10 cellular contexts compared by ENCODE assay signal in the genomic region with DNA sequence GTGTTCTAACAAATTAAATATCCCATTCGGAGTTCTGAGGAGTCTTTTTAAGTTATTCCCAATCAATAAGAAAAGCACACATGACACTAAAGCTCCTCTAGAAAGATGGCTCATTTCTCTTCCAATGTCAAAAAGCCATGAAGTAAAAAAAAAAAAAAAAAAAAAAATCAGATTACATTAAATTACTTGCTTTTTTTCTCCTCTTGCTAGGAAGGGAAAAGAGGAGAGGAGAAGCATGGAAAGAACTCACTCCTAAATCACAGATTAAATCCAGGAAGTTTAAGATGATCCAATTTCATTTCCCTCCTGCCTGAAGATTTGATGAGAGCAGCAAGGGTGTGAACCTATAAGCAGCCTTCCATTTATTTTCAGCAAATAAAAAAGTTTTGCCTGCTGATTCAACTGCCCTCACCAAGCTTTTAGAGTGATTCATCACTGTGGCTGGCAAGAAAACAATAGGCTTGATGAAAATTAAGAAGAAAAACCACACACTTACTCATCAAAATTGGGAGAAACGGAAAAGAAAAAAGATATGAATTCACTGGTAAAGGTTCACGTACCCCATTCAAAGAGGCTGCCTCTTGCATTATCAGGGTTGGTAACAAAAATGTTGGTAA. TPM values are rescaled to one million over a fixed set of nuclear protein-coding genes. Genes with fewer than 3 reads are reported as not detected.
A peak's percentile ranks its signal among the peaks of the same experiment; 100 is the strongest.
DNase-seq lines count a peak whose midpoint lies in the region; ATAC-seq, FAIRE-seq and TF ChIP-seq lines count a peak whose summit lies in the region.
"Had no signal": no experiment of that assay in that cellular context is flagged by ENCODE, and none has a peak within 500 bp of the region (broad histone marks: within the 10 kb centered on the region; RNA-seq: fewer than 3 reads in every experiment).

No MANE protein-coding gene starts in this region.

- ATAC-seq in GM23338: no peak
- no peak for ATAC-seq in HG03135 (IDR thresholded peaks at IDR 0.05; ENCODE audit: unreplicated experiment)

- H3K27me3 ChIP-seq in GM23338 (ENCODE audit: insufficient read depth) (no peaks in the 10 kb centered on the region), PC-9 (ENCODE audit: insufficient read depth, low read depth) (no peaks in the 10 kb centered on the region), endothelial cell of umbilical vein (ENCODE audit: control insufficient read depth in 2 of 2, insufficient read depth in 2 of 2, low read length in 2 of 2) (no peaks in the 10 kb centered on the region)
- H3K27me3 ChIP-seq: adrenal gland had no signal

- no peak for DNase-seq in GM23338 (ENCODE audit: low spot score)
- DNase-seq in PC-9: peak; percentile 70 to 98
- peak; percentile 93 for DNase-seq in endothelial cell of umbilical vein (ENCODE audit: low read depth, low spot score)
- peak; percentile 88 for DNase-seq in skeletal muscle cell (ENCODE audit: low read depth)
- DNase-seq in NCI-H1417 treated with DMSO at 0.1 percent for 48 hours (lab: John Stamatoyannopoulos, UW): no peak
- DNase-seq in DMS79 treated with DMSO at 0.1 percent for 48 hours (lab: John Stamatoyannopoulos, UW): no peak
- no peak for DNase-seq in DMS79 (lab: John Stamatoyannopoulos, UW)
- DNase-seq: activated CD4-positive, alpha-beta memory T cell treated with anti-CD3 and anti-CD28 coated beads for 36 hours; adrenal gland had no signal

- H3K36me3 ChIP-seq in GM23338 (ENCODE audit: insufficient read depth) (no peaks in the 10 kb centered on the region), PC-9 (ENCODE audit: low read depth) (no peaks in the 10 kb centered on the region), endothelial cell of umbilical vein (ENCODE audit: control insufficient read depth in 2 of 2, extremely low read depth in 1 of 2, insufficient read depth in 2 of 2, low read length in 2 of 2) (peaks cover 0 to 2% of the 10 kb centered on the region in 2 experiments)
- H3K36me3 ChIP-seq: adrenal gland had no signal

- H3K9me2 ChIP-seq in GM23338 (ENCODE audit: insufficient read depth) (no peaks in the 10 kb centered on the region), PC-9 (ENCODE audit: insufficient read depth) (no peaks in the 10 kb centered on the region)

- H4K20me1 ChIP-seq in GM23338 (replicated peaks; ENCODE audit: insufficient read depth) (peaks cover 14% of the 10 kb centered on the region), PC-9 (ENCODE audit: insufficient read depth) (no peaks in the 10 kb centered on the region), endothelial cell of umbilical vein (replicated peaks; ENCODE audit: control insufficient read depth, extremely low read depth, insufficient read depth, low read length) (peaks cover 18% of the 10 kb centered on the region)

- POLR2A ChIA-PET in PC-9 (lab: Charles Lee; ENCODE audit: unreplicated experiment): interaction anchor here (0.5 to 0.7 kb wide), 3 partner anchors 20 to 390 kb away, joined by 4 to 8 read pairs (median 5); partner anchors contain the start of gene MYO10
- POLR2A ChIA-PET in endothelial cell of umbilical vein (lab: Charles Lee): no interaction called here

- H3K4me3 ChIP-seq in GM23338 (no peak overlapping the region), PC-9 (no peak overlapping the region; the same call in 1 of the 2 replicates), endothelial cell of umbilical vein (replicated peaks in 1 of 3; ENCODE audit: insufficient read depth in 1 of 3, low read depth in 1 of 3, low read length in 3 of 3) (no peak overlapping the region), skeletal muscle cell (ENCODE audit: low read depth, low read length) (no peak overlapping the region)
- H3K4me3 ChIP-seq: adrenal gland had no signal

- H3K9me3 Mint-ChIP-seq in GM23338: no peaks in the 10 kb centered on the region
- H3K9me3 Mint-ChIP-seq: activated CD4-positive, alpha-beta memory T cell treated with anti-CD3 and anti-CD28 coated beads for 36 hours had no signal

- H3K4me2 ChIP-seq in GM23338 (no peak overlapping the region), PC-9 (peak overlapping the region; percentile 58), endothelial cell of umbilical vein (ENCODE audit: insufficient read depth, low read length) (peak overlapping the region; percentile 81)

- peaks cover 6% of the 10 kb centered on the region for H3K27me3 Mint-ChIP-seq in GM23338 (ENCODE audit: insufficient read depth, low read depth, poor library complexity)
- H3K27me3 Mint-ChIP-seq: activated CD4-positive, alpha-beta memory T cell treated with anti-CD3 and anti-CD28 coated beads for 36 hours had no signal

- H3K9ac ChIP-seq in endothelial cell of umbilical vein (replicated peaks; ENCODE audit: extremely low read depth, insufficient read depth, low read length): peak overlapping the region; percentile 38

- no peak for TF ChIP-seq CTCF in GM23338 (conservative IDR thresholded peaks at IDR 0.05; ENCODE audit: low read depth in 2 of 2)
- TF ChIP-seq CTCF in PC-9 (conservative IDR thresholded peaks at IDR 0.05): no peak
- no peak for TF ChIP-seq CTCF in endothelial cell of umbilical vein (IDR thresholded peaks at IDR 0.05; ENCODE audit: extremely low read depth in 1 of 2, insufficient read depth in 1 of 2, low read depth in 1 of 2, low read length in 2 of 2)

- peak; percentile 97 for FAIRE-seq in endothelial cell of umbilical vein (lab: Jason Lieb, UNC)

- H3K36me3 Mint-ChIP-seq in GM23338 (ENCODE audit: low read depth): peaks cover 3% of the 10 kb centered on the region; the same call in 1 of the 3 replicates
- H3K36me3 Mint-ChIP-seq: activated CD4-positive, alpha-beta memory T cell treated with anti-CD3 and anti-CD28 coated beads for 36 hours had no signal

- no TSS peak for BruUV-seq in PC-9 (replicated peaks; lab: Mats Ljungman, UMichigan)
- BruUV-seq in endothelial cell of umbilical vein (replicated peaks; lab: Mats Ljungman, UMichigan): no TSS peak

- H3K27ac Mint-ChIP-seq in GM23338: peak overlapping the region; percentile 38
- H3K27ac Mint-ChIP-seq: activated CD4-positive, alpha-beta memory T cell treated with anti-CD3 and anti-CD28 coated beads for 36 hours had no signal

- H3K9me3 ChIP-seq in PC-9 (ENCODE audit: insufficient read depth, low read depth): no peaks in the 10 kb centered on the region
- no peaks in the 10 kb centered on the region for H3K9me3 ChIP-seq in endothelial cell of umbilical vein (replicated peaks; ENCODE audit: control insufficient read depth, insufficient read depth, low read length)
- H3K9me3 ChIP-seq: adrenal gland had no signal

- no peaks in the 10 kb centered on the region for H3K9me1 ChIP-seq in endothelial cell of umbilical vein (replicated peaks; ENCODE audit: control insufficient read depth, extremely low read depth, insufficient read depth, low read length)

- dilution Hi-C loops in endothelial cell of umbilical vein (cut with MboI; ENCODE audit: extremely low pct_ligation_motif_present, low sequenced_read_pairs): loop anchor here (25.0 kb wide), 1 partner anchor 271 kb away; no protein-coding TSS in a partner anchor

- TF ChIP-seq POLR2A in endothelial cell of umbilical vein (IDR thresholded peaks at IDR 0.05; ENCODE audit: low read depth, low read length): no peak

- H3K4me1 ChIP-seq in GM23338 (ENCODE audit: insufficient read depth) (no peaks in the 10 kb centered on the region), PC-9 (replicated peaks; ENCODE audit: insufficient read depth) (peaks cover 67% of the 10 kb centered on the region), endothelial cell of umbilical vein (ENCODE audit: control insufficient read depth, extremely low read depth, insufficient read depth, low read length) (peaks cover 57% of the 10 kb centered on the region)
- H3K4me1 ChIP-seq: adrenal gland had no signal

- no peaks in the 10 kb centered on the region for H3F3A ChIP-seq in GM23338 (replicated peaks; ENCODE audit: low read depth)
- H3F3A ChIP-seq in PC-9 (ENCODE audit: insufficient read depth, low read depth): peaks cover 39% of the 10 kb centered on the region

- H3K4me1 Mint-ChIP-seq in GM23338: peaks cover 22% of the 10 kb centered on the region

- CTCF ChIA-PET in PC-9 (lab: Charles Lee) (interaction anchor here (0.6 kb wide), 1 partner anchor 273 kb away, joined by 3 read pairs; no protein-coding TSS in a partner anchor), endothelial cell of umbilical vein (lab: Charles Lee) (interaction anchor here (0.5 to 2.6 kb wide), 8 partner anchors 12 to 274 kb away, joined by 3 to 16 read pairs (median 3); no protein-coding TSS in a partner anchor)

- no peak overlapping the region for H3K27ac ChIP-seq in GM23338 (ENCODE audit: low read depth)
- H3K27ac ChIP-seq in PC-9: peak overlapping the region; percentile 77
- peak overlapping the region; percentile 54 for H3K27ac ChIP-seq in endothelial cell of umbilical vein (ENCODE audit: insufficient read depth, low read depth, low read length)
- H3K27ac ChIP-seq: adrenal gland had no signal

- intact Hi-C loops in PC-9 (cut with micrococcal nuclease; ENCODE audit: unreplicated experiment) (no loop called here), endothelial cell of umbilical vein (cut with micrococcal nuclease) (loop anchor here (1.0 to 5.0 kb wide), 3 partner anchors 18 to 271 kb away; no protein-coding TSS in a partner anchor)

- H3K4me3 Mint-ChIP-seq in GM23338: no peak overlapping the region
- H3K4me3 Mint-ChIP-seq: activated CD4-positive, alpha-beta memory T cell treated with anti-CD3 and anti-CD28 coated beads for 36 hours had no signal

- H2AFZ ChIP-seq in GM23338 (no peak overlapping the region), PC-9 (no peak overlapping the region), endothelial cell of umbilical vein (ENCODE audit: low read depth, low read length) (no peak overlapping the region)

- H3K79me2 ChIP-seq in GM23338 (replicated peaks; ENCODE audit: insufficient read depth): peaks cover 97% of the 10 kb centered on the region
- peaks cover 86% of the 10 kb centered on the region for H3K79me2 ChIP-seq in PC-9 (ENCODE audit: low read depth)
- peaks cover 92% of the 10 kb centered on the region for H3K79me2 ChIP-seq in endothelial cell of umbilical vein (ENCODE audit: control insufficient read depth, insufficient read depth, low read length)

TF ChIP-seq in endothelial cell of umbilical vein, 7 proteins besides CTCF, POLR2A, EP300 and RAD21 (continues in another document):
- TF ChIP-seq FOS (IDR thresholded peaks at IDR 0.05; ENCODE audit: borderline replicate concordance, insufficient read depth, low read length) (peak; percentile 96), MYC (IDR thresholded peaks at IDR 0.05; ENCODE audit: low read depth, low read length) (no peak)

RNA-seq across cellular contexts. Expression of gene MYO10, which starts 19.7 kb away (rescaled TPM):
- 114 and 119 TPM in 2 replicates for total RNA-seq in GM23338 (2014; rRNA removed; shearing (Covaris generic))
- polyA plus RNA-seq in GM23338 (2016; fragmentation: Nextera tagmentation; extraction: Ambion mirVana): 276 TPM in 2 replicates
- 92.8 and 116 TPM in 2 replicates for total RNA-seq in PC-9 (2021)
- total RNA-seq in endothelial cell of umbilical vein: 144 and 148 TPM in 2 replicates
- polyA plus RNA-seq in endothelial cell of umbilical vein: 20.1 and 36.0 TPM in 2 replicates
- polyA plus RNA-seq in endothelial cell of umbilical vein (2011; cell fraction: cytosol; rRNA removed): 37.7 and 42.0 TPM in 2 replicates
- 71.0 and 77.6 TPM in 2 replicates for polyA plus RNA-seq in endothelial cell of umbilical vein (2011; cell fraction: nucleus; rRNA removed)
- polyA plus RNA-seq in endothelial cell of umbilical vein (2012): 66.3 and 73.2 TPM in 2 replicates
- 128 and 136 TPM in 2 replicates for polyA minus RNA-seq in endothelial cell of umbilical vein
- 8.3 TPM for polyA minus RNA-seq in endothelial cell of umbilical vein (2011; cell fraction: cytosol; rRNA and poly(A)+ RNA removed)
- polyA minus RNA-seq in endothelial cell of umbilical vein (2011; cell fraction: nucleus; rRNA and poly(A)+ RNA removed): 208 and 230 TPM in 2 replicates

Comparison
In these comparisons a context has a peak if more than half of its experiments do, and no peak if none do; other contexts are left out.
1. DNase-seq: peak in PC-9 (2 of 2), endothelial cell of umbilical vein (single experiment) and skeletal muscle cell (single experiment); none in GM23338 (single experiment), NCI-H1417 treated with DMSO at 0.1 percent for 48 hours (single experiment), DMS79 treated with DMSO at 0.1 percent for 48 hours (single experiment) and DMS79 (single experiment).